In the genomic region with DNA sequence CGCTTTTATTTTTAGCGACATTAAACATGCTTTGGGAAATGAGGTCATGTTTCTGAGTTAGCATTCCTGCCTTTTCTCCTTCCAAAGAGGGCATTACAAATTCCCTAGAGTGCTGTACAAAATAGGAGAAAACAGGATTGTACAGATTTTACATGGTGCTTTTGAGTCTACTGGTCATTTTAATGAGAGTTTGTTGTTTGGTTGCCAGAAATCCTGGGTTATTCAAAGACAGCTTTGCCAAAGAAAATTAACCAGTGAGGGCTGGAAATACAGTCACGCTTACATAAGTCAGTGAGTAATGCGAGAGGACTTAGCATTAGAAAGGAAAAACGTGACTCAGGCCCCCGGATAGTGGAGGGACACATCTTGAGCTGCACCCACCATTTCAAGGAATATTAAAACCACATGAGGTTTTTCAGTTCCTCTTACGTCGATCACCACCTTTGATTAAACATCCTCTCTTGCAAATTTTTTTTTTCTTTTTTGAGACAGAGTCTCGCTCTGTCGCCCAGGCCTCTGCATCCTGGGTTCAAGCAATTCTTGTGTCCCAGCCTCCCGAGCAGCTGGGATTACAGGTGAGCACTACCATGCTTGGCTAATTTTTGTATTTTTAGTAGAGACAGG, we compare ENCODE assay signal across 9 cellular contexts. TPM values are rescaled to one million over a fixed set of nuclear protein-coding genes. Genes with fewer than 3 reads are reported as not detected.
A peak's percentile ranks its signal among the peaks of the same experiment; 100 is the strongest.
DNase-seq lines count a peak whose midpoint lies in the region; ATAC-seq and TF ChIP-seq lines count a peak whose summit lies in the region.
"Had no signal": no experiment of that assay in that cellular context is flagged by ENCODE, and none has a peak within 500 bp of the region (broad histone marks: within the 10 kb centered on the region; RNA-seq: fewer than 3 reads in every experiment).

No MANE protein-coding gene starts in this region.

- H3K27ac Mint-ChIP-seq in CD4-positive, CD25-positive, alpha-beta regulatory T cell, result peak overlapping the region; percentile 83 to 90 (median 88)
- peak overlapping the region; percentile 81 for H3K27ac Mint-ChIP-seq in activated naive CD4-positive, alpha-beta T cell treated with anti-CD3 and anti-CD28 coated beads, Interleukin-2, amount 50 U/mL, for 24 hours

- no peaks in the 10 kb centered on the region for H3K36me3 Mint-ChIP-seq in CD4-positive, CD25-positive, alpha-beta regulatory T cell
- peaks cover 4% of the 10 kb centered on the region for H3K36me3 Mint-ChIP-seq in activated naive CD4-positive, alpha-beta T cell treated with anti-CD3 and anti-CD28 coated beads, Interleukin-2, amount 50 U/mL, for 24 hours

- POLR2A ChIA-PET in PC-3 (lab: Charles Lee; ENCODE audit: unreplicated experiment), result no interaction called here

- H3K4me1 ChIP-seq in CD4-positive, CD25-positive, alpha-beta regulatory T cell (ENCODE audit: control insufficient read depth, insufficient read depth, low read length, poor library complexity, severe bottlenecking), result peaks cover 34% of the 10 kb centered on the region
- H3K4me1 ChIP-seq in GM23248 (ENCODE audit: insufficient read depth), result peaks cover 52% of the 10 kb centered on the region
- H3K4me1 ChIP-seq in PC-3 (ENCODE audit: insufficient read depth, low read length), result peaks cover 30% of the 10 kb centered on the region

- no peaks in the 10 kb centered on the region for H3K9me3 ChIP-seq in CD4-positive, CD25-positive, alpha-beta regulatory T cell (ENCODE audit: control insufficient read depth in 2 of 2, low read length in 2 of 2)
- H3K9me3 ChIP-seq in GM23248 (ENCODE audit: low read depth) (no peaks in the 10 kb centered on the region), PC-3 (ENCODE audit: low read length) (no peaks in the 10 kb centered on the region)

- intact Hi-C loops in PC-3 (cut with micrococcal nuclease), result loop anchor here (5.0 kb wide), 1 partner anchor 49 kb away; no protein-coding TSS in a partner anchor

- ATAC-seq in CD4-positive, CD25-positive, alpha-beta regulatory T cell (ENCODE audit: low read depth in 2 of 2), result peak; percentile 19
- ATAC-seq in PC-3, result peak; percentile 25
- ATAC-seq: K562 had no signal

- peak overlapping the region; percentile 33 for H3K9ac ChIP-seq in GM23248
- peak overlapping the region; percentile 19; the same call in 1 of the 2 replicates for H3K9ac ChIP-seq in PC-3 (ENCODE audit: low read length)

- peak overlapping the region; percentile 51 for H3K4me3 ChIP-seq in CD4-positive, CD25-positive, alpha-beta regulatory T cell (ENCODE audit: low read depth, low read length)
- H3K4me3 ChIP-seq in GM23248, result peak overlapping the region; percentile 34; the same call in 1 of the 2 replicates
- H3K4me3 ChIP-seq in PC-3 (ENCODE audit: low read length), result peak overlapping the region; percentile 6; the same call in 1 of the 2 replicates
- H3K4me3 ChIP-seq: K562 had no signal

- CTCF ChIA-PET in PC-3 (lab: Charles Lee), result no interaction called here

- H3K27ac ChIP-seq in CD4-positive, CD25-positive, alpha-beta regulatory T cell (ENCODE audit: insufficient read depth, low read length, poor library complexity, severe bottlenecking), result peak overlapping the region; percentile 31
- H3K27ac ChIP-seq in GM23248 (peak overlapping the region; percentile 75), PC-3 (ENCODE audit: low read length) (peak overlapping the region; percentile 73)

- TF ChIP-seq CTCF in PC-3 (conservative IDR thresholded peaks at IDR 0.05; ENCODE audit: low read depth, low read length), result no peak

- H3F3A ChIP-seq in GM23248 (ENCODE audit: insufficient read depth) (peaks cover 28% of the 10 kb centered on the region), PC-3 (ENCODE audit: low read length, unreplicated experiment) (no peaks in the 10 kb centered on the region)

- H3K4me2 ChIP-seq in GM23248 (ENCODE audit: unreplicated experiment) (peak overlapping the region; percentile 73), PC-3 (ENCODE audit: low read length) (peak overlapping the region; percentile 42)

- H3K9me3 Mint-ChIP-seq in CD4-positive, CD25-positive, alpha-beta regulatory T cell, result no peaks in the 10 kb centered on the region
- H3K9me3 Mint-ChIP-seq in activated naive CD4-positive, alpha-beta T cell treated with anti-CD3 and anti-CD28 coated beads, Interleukin-2, amount 50 U/mL, for 24 hours, result no peaks in the 10 kb centered on the region

- 5% methylated on average over 11 of the region's 11 CpGs for WGBS in GM23248 (ENCODE audit: low coverage in 1 of 2, low lambda C conversion rate in 2 of 2, missing lambda C conversion rate in 2 of 2), 2 experiments

- H3K9me2 ChIP-seq in GM23248 (ENCODE audit: insufficient read depth), result no peaks in the 10 kb centered on the region
- no peaks in the 10 kb centered on the region for H3K9me2 ChIP-seq in PC-3 (replicated peaks; ENCODE audit: low read length)

- peaks cover 19% of the 10 kb centered on the region for H3K79me2 ChIP-seq in GM23248 (ENCODE audit: insufficient read depth)
- peaks cover 20% of the 10 kb centered on the region for H3K79me2 ChIP-seq in PC-3 (ENCODE audit: low read length)

- no peaks in the 10 kb centered on the region for H3K27me3 Mint-ChIP-seq in CD4-positive, CD25-positive, alpha-beta regulatory T cell
- H3K27me3 Mint-ChIP-seq in activated naive CD4-positive, alpha-beta T cell treated with anti-CD3 and anti-CD28 coated beads, Interleukin-2, amount 50 U/mL, for 24 hours, result no peaks in the 10 kb centered on the region

- H3K36me3 ChIP-seq in CD4-positive, CD25-positive, alpha-beta regulatory T cell (ENCODE audit: control insufficient read depth, insufficient read depth, low read length), result peaks cover under 1% of the 10 kb centered on the region
- no peaks in the 10 kb centered on the region for H3K36me3 ChIP-seq in GM23248 (ENCODE audit: low read depth)
- H3K36me3 ChIP-seq in PC-3 (ENCODE audit: low read depth, low read length), result no peaks in the 10 kb centered on the region

- DNase-seq in CD4-positive, CD25-positive, alpha-beta regulatory T cell, result peak in 2 of 3 donors; percentile 33 to 89
- DNase-seq in GM23248 (peak; percentile 100), PC-3 (peak; percentile 87), iPS-NIHi7 (ENCODE audit: extremely low spot score) (peak; percentile 26), NCI-H2029 (lab: John Stamatoyannopoulos, UW) (no peak)
- DNase-seq in stimulated activated CD8-positive, alpha-beta memory T cell treated with anti-CD3 and anti-CD28 coated beads, Interleukin-15, amount 100 ng/mL, for 1 hour (ENCODE audit: low read depth), result peak; percentile 10
- no peak for DNase-seq in effector CD8-positive, alpha-beta T cell (lab: John Stamatoyannopoulos, UW)

- H3K4me1 Mint-ChIP-seq in CD4-positive, CD25-positive, alpha-beta regulatory T cell, result peaks cover 24 to 60% (median 36%) of the 10 kb centered on the region in 4 donors
- peaks cover 57% of the 10 kb centered on the region for H3K4me1 Mint-ChIP-seq in activated naive CD4-positive, alpha-beta T cell treated with anti-CD3 and anti-CD28 coated beads, Interleukin-2, amount 50 U/mL, for 24 hours

- peak overlapping the region; percentile 48 to 77 (median 56) for H3K4me3 Mint-ChIP-seq in CD4-positive, CD25-positive, alpha-beta regulatory T cell
- peak overlapping the region; percentile 54 for H3K4me3 Mint-ChIP-seq in activated naive CD4-positive, alpha-beta T cell treated with anti-CD3 and anti-CD28 coated beads, Interleukin-2, amount 50 U/mL, for 24 hours

- H4K20me1 ChIP-seq in GM23248 (ENCODE audit: insufficient read depth), result no peaks in the 10 kb centered on the region
- H4K20me1 ChIP-seq in PC-3 (ENCODE audit: low read length), result 0 out of 2 replicates have a peak, but pooled peaks cover 6% of the 10 kb centered on the region

- no peaks in the 10 kb centered on the region for H3K27me3 ChIP-seq in CD4-positive, CD25-positive, alpha-beta regulatory T cell (ENCODE audit: control insufficient read depth, insufficient read depth, low read length)
- H3K27me3 ChIP-seq in GM23248 (replicated peaks; ENCODE audit: insufficient read depth) (no peaks in the 10 kb centered on the region), PC-3 (ENCODE audit: low read length) (no peaks in the 10 kb centered on the region)

- no peak overlapping the region for H2AFZ ChIP-seq in GM23248
- H2AFZ ChIP-seq in PC-3 (ENCODE audit: low read length), result peak overlapping the region; percentile 13; the same call in 1 of the 2 replicates

- in situ Hi-C loops in GM23248 (cut with MboI), result no loop called here

- BruUV-seq in PC-3 (replicated peaks; lab: Mats Ljungman, UMichigan), result no TSS peak

RNA-seq across cellular contexts. Expression of gene SACS, which starts 55.4 kb away (rescaled TPM):
- total RNA-seq in CD4-positive, CD25-positive, alpha-beta regulatory T cell, result 23.4 TPM
- 1 to 10 TPM; 5.2 to 9.1 (median 6.2) TPM for polyA plus RNA-seq in CD4-positive, CD25-positive, alpha-beta regulatory T cell
- 45.7 and 54.4 TPM in 2 replicates for total RNA-seq in GM23248 (2014; rRNA removed; shearing (Covaris generic))
- 6.1 and 8.1 TPM in 2 replicates for polyA plus RNA-seq in GM23248 (2016; fragmentation: Nextera tagmentation; extraction: Ambion mirVana)
- total RNA-seq in PC-3 (2014; rRNA removed), result 31.6 and 85.2 TPM in 2 replicates

Comparison
In these comparisons a context has a peak if more than half of its experiments do, and no peak if none do; other contexts are left out.
1. DNase-seq: peak in CD4-positive, CD25-positive, alpha-beta regulatory T cell (2 of 3), GM23248 (single experiment), PC-3 (single experiment), iPS-NIHi7 (single experiment) and stimulated activated CD8-positive, alpha-beta memory T cell treated with anti-CD3 and anti-CD28 coated beads, Interleukin-15, amount 100 ng/mL, for 1 hour (single experiment); none in NCI-H2029 (single experiment) and effector CD8-positive, alpha-beta T cell (single experiment).
2. Peak in every context shown above with its lines, with median percentiles within 50 percentile points of each other: H3K27ac ChIP-seq and H3K4me3 ChIP-seq.